Comparison of ENCODE assay signal across 1 cellular context in the genomic region with DNA sequence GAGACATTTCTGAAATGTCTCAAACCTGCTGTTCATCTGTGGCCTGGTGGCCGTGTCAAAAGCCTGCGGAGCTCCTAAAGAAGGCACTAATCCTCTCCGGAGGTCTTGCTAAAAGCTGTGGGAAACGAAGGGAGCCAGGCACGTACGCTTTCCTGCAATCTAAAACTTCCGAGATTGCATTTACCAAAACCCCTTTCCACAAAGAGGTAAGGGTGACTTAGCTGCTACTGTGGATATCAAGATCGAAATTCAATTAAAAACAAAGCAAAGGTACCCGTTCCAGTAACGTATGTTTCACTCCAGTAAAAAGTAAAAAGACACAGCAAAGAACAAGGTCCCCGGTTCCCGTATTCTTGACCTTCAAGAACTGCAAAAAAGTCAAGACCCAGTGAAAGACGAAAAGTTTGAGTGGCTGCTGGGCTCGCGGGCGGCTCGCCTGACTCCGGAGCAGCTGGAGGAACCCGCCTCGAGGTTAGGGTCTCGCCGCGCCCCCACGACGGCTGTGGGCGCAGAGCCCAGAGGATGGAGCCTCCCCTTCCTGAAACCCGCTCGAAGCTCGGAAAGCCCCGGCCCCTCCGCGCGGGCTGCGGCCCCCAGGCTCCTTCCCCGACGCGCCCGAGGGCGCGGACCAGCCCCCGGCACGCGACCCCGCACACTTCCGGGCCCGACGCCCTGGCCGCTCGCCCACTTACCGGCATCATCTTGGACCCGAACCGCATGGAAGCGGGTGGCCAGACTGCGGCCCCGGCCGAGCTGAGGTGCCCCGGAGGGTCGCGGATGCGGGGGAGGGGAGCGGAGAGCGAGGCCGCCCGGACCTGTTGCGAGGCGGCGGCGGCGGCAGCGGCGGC.
TF ChIP-seq lines count a peak whose summit lies in the region.

No MANE protein-coding gene starts in this region.

TF ChIP-seq in K562, 482 proteins besides CTCF, POLR2A, EP300 and RAD21 (continued from another document and continues in another):
- TF ChIP-seq MNT (conservative IDR thresholded peaks at IDR 0.05) (peak in 1 of 2 experiments; percentile 44; a peak in 2 of 4 replicates), SMARCA4 (IDR thresholded peaks at IDR 0.05) (peak; percentile 57), CHD1 (IDR thresholded peaks at IDR 0.05; ENCODE audit: low read length) (peak; percentile 27), ZNF263 (CRISPR knock-in tag; IDR thresholded peaks at IDR 0.05; ENCODE audit: borderline replicate concordance) (0 out of 2 replicates have a peak, but pooled peaks have one; percentile 9), NFYB (IDR thresholded peaks at IDR 0.05; ENCODE audit: extremely low read depth, insufficient read length) (no peak), EP400 (IDR thresholded peaks at IDR 0.05) (peak; percentile 45), ZBTB40 (IDR thresholded peaks at IDR 0.05) (peak; percentile 51), ZBTB40 (CRISPR knock-in tag; IDR thresholded peaks at IDR 0.05) (no peak), HMGXB4 (CRISPR knock-in tag; IDR thresholded peaks at IDR 0.05) (peak; percentile 56; the same call in 1 of the 2 replicates), MAX (CRISPR knock-in tag; IDR thresholded peaks at IDR 0.05) (no peak; the same call in 1 of the 2 replicates), ZBTB9 (CRISPR knock-in tag; IDR thresholded peaks at IDR 0.05) (peak; percentile 73; the same call in 1 of the 2 replicates), TEAD4 (IDR thresholded peaks at IDR 0.05; ENCODE audit: low read length) (peak; percentile 14; the same call in 1 of the 2 replicates), TEAD4 (CRISPR knock-in tag; IDR thresholded peaks at IDR 0.05; ENCODE audit: borderline replicate concordance) (no peak), FUS (optimal IDR thresholded peaks at IDR 0.05; ENCODE audit: low read depth, low read length) (peak; percentile 59), ETV6 (IDR thresholded peaks at IDR 0.05; ENCODE audit: borderline replicate concordance in 1 of 2, low read depth in 2 of 2, low read length in 1 of 2) (0 out of 4 replicates have a peak, but pooled peaks of 1 of the 2 experiments have one; percentile 17), ETV6 (CRISPR knock-in tag; IDR thresholded peaks at IDR 0.05; ENCODE audit: borderline replicate concordance) (no peak), BRCA1 (IDR thresholded peaks at IDR 0.05) (no peak), BRCA1 (CRISPR knock-in tag; IDR thresholded peaks at IDR 0.05) (peak; percentile 93; the same call in 1 of the 2 replicates), TRIM24 (IDR thresholded peaks at IDR 0.05) (peak in 1 of 2 experiments; percentile 74; a peak in 2 of 4 replicates), NONO (IDR thresholded peaks at IDR 0.05; ENCODE audit: low read depth in 2 of 2, low read length in 1 of 2) (peak; percentile 43 to 72; a peak in 3 of 4 replicates), CBFB (CRISPR knock-in tag; IDR thresholded peaks at IDR 0.05) (no peak), FIP1L1 (IDR thresholded peaks at IDR 0.05; ENCODE audit: low read depth, low read length, poor library complexity, severe bottlenecking) (peak; percentile 14), SMARCC2 (IDR thresholded peaks at IDR 0.05; ENCODE audit: low read depth) (peak; percentile 59; the same call in 1 of the 2 replicates), GATA2 (CRISPR knock-in tag; IDR thresholded peaks at IDR 0.05) (no peak), TOE1 (IDR thresholded peaks at IDR 0.05; ENCODE audit: borderline replicate concordance) (0 out of 2 replicates have a peak, but pooled peaks have one; percentile 56), TOE1 (CRISPR knock-in tag; IDR thresholded peaks at IDR 0.05; ENCODE audit: borderline replicate concordance, low read depth) (no peak), TEAD1 (CRISPR knock-in tag; IDR thresholded peaks at IDR 0.05) (peak in 1 of 2 experiments; percentile 40; a peak in 1 of 4 replicates), RBM22 (IDR thresholded peaks at IDR 0.05; ENCODE audit: low read depth, low read length, poor library complexity, severe bottlenecking) (peak; percentile 87), ZNF197 (CRISPR knock-in tag; IDR thresholded peaks at IDR 0.05; ENCODE audit: low read depth) (no peak), SRSF7 (optimal IDR thresholded peaks at IDR 0.05; ENCODE audit: low read depth, low read length) (no peak)
- TF ChIP-seq, protein P1, sequence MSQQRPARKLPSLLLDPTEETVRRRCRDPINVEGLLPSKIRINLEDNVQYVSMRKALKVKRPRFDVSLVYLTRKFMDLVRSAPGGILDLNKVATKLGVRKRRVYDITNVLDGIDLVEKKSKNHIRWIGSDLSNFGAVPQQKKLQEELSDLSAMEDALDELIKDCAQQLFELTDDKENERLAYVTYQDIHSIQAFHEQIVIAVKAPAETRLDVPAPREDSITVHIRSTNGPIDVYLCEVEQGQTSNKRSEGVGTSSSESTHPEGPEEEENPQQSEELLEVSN (IDR thresholded peaks at IDR 0.05; ENCODE audit: borderline replicate concordance in 1 of 2, extremely low read depth in 1 of 2, insufficient read depth in 1 of 2, insufficient read length in 1 of 2, low read depth in 1 of 2, low read length in 1 of 2, poor library complexity in 1 of 2, severe bottlenecking in 1 of 2): peak; percentile 32 to 54
- TF ChIP-seq, protein P2, sequence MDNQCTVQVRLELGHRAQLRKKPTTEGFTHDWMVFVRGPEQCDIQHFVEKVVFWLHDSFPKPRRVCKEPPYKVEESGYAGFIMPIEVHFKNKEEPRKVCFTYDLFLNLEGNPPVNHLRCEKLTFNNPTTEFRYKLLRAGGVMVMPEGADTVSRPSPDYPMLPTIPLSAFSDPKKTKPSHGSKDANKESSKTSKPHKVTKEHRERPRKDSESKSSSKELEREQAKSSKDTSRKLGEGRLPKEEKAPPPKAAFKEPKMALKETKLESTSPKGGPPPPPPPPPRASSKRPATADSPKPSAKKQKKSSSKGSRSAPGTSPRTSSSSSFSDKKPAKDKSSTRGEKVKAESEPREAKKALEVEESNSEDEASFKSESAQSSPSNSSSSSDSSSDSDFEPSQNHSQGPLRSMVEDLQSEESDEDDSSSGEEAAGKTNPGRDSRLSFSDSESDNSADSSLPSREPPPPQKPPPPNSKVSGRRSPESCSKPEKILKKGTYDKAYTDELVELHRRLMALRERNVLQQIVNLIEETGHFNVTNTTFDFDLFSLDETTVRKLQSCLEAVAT (IDR thresholded peaks at IDR 0.05): peak in 1 of 2 experiments; percentile 68; a peak in 1 of 4 replicates
- TF ChIP-seq, protein P3, sequence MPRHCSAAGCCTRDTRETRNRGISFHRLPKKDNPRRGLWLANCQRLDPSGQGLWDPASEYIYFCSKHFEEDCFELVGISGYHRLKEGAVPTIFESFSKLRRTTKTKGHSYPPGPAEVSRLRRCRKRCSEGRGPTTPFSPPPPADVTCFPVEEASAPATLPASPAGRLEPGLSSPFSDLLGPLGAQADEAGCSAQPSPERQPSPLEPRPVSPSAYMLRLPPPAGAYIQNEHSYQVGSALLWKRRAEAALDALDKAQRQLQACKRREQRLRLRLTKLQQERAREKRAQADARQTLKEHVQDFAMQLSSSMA (CRISPR knock-in tag; IDR thresholded peaks at IDR 0.05): peak; percentile 35; the same call in 1 of the 2 replicates
- TF ChIP-seq, protein P4, sequence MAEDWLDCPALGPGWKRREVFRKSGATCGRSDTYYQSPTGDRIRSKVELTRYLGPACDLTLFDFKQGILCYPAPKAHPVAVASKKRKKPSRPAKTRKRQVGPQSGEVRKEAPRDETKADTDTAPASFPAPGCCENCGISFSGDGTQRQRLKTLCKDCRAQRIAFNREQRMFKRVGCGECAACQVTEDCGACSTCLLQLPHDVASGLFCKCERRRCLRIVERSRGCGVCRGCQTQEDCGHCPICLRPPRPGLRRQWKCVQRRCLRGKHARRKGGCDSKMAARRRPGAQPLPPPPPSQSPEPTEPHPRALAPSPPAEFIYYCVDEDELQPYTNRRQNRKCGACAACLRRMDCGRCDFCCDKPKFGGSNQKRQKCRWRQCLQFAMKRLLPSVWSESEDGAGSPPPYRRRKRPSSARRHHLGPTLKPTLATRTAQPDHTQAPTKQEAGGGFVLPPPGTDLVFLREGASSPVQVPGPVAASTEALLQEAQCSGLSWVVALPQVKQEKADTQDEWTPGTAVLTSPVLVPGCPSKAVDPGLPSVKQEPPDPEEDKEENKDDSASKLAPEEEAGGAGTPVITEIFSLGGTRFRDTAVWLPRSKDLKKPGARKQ (CRISPR knock-in tag; IDR thresholded peaks at IDR 0.05): no peak
